In genomic region chr9:38229830-38230155, GRCh38 we compare ENCODE assay signal across 25 cellular contexts.
"Had no signal": no experiment of that assay in that cellular context is flagged by ENCODE, and none has a peak within 500 bp of the region (broad histone marks: within the 10 kb centered on the region; RNA-seq: fewer than 3 reads in every experiment).

No MANE protein-coding gene starts in this region.

- H3K4me3 ChIP-seq: breast epithelium had no signal

- H3K36me3 ChIP-seq: breast epithelium had no signal

- H3K9me3 ChIP-seq: breast epithelium had no signal

- H3K27me3 ChIP-seq: breast epithelium had no signal

- H3K27ac ChIP-seq: breast epithelium had no signal

- ATAC-seq: activated CD8-positive, alpha-beta T cell treated with anti-CD3 and anti-CD28 coated beads for 36 hours; activated T-cell treated with anti-CD3 and anti-CD28 coated beads, Interleukin-2, amount 50 U/mL, for 72 hours; activated T-helper 17 cell treated with anti-CD3 and anti-CD28 coated beads, Interleukin-2, amount 50 U/mL, for 72 hours; Panc1; SK-N-SH treated with all-trans-retinoic acid at 6 μM for 48 hours; T-cell had no signal

- DNase-seq: activated CD4-positive, alpha-beta T cell treated with anti-CD3 and anti-CD28 coated beads, Interleukin-2, amount 10 ng/mL, durations not matched to agents 24 days and 14 days; activated CD4-positive, alpha-beta T cell treated with anti-CD3 and anti-CD28 coated beads, Interleukin-2, amount 50 U/mL, for 4 hours; activated CD8-positive, alpha-beta T cell treated with anti-CD3 and anti-CD28 coated beads for 36 hours; activated effector memory CD4-positive, alpha-beta T cell treated with anti-CD3 and anti-CD28 coated beads, Interleukin-2, amount 50 U/mL, for 16 hours; activated naive CD4-positive, alpha-beta T cell; activated naive CD4-positive, alpha-beta T cell treated with anti-CD3 and anti-CD28 coated beads, Interleukin-2, amount 50 U/mL, for 16 hours; activated naive CD8-positive, alpha-beta T cell treated with anti-CD3 and anti-CD28 coated beads for 36 hours; activated T-cell treated with anti-CD3 and anti-CD28 coated beads, Interleukin-2, amount 50 U/mL, for 1 hour; activated T-cell treated with anti-CD3 and anti-CD28 coated beads, Interleukin-2, amount 50 U/mL, for 72 hours; amniotic stem cell; aorta; NCI-H1092 treated with DMSO at 0.1 percent for 48 hours; NCI-H146; NCI-H187 treated with DMSO at 0.1 percent for 48 hours; NCI-H2081; NCI-H345; RPMI8226; SHP77 treated with DMSO at 0.1 percent for 48 hours; T-cell; T-helper 2 cell; T-helper 9 cell had no signal
